Comparison of ENCODE assay signal across 16 cellular contexts in genomic region chr2:152511981-152512380, GRCh38.
DNase-seq lines count a peak whose midpoint lies in the region; ATAC-seq and TF ChIP-seq lines count a peak whose summit lies in the region.
"Had no signal": no experiment of that assay in that cellular context is flagged by ENCODE, and none has a peak within 500 bp of the region (broad histone marks: within the 10 kb centered on the region; RNA-seq: fewer than 3 reads in every experiment).

No MANE protein-coding gene starts in this region.

- in situ Hi-C loops in Panc1 (cut with HindIII; ENCODE audit: low pct_unique_long_range_greater_than_20kb, low sequenced_read_pairs): no loop called here

- DNase-seq in Panc1 (ENCODE audit: low read depth, low spot score) (no peak), dorsolateral prefrontal cortex (no peak), lung (ENCODE audit: low spot score) (peak; percentile 30), upper lobe of right lung (no peak), NCI-H774 (lab: John Stamatoyannopoulos, UW) (no peak), NCI-H187 (lab: John Stamatoyannopoulos, UW) (no peak)
- DNase-seq in activated T-cell treated with anti-CD3 and anti-CD28 coated beads, Interleukin-2, amount 50 U/mL, for 48 hours: no peak
- DNase-seq: AML-193; Caco-2; CD4-positive, alpha-beta T cell; GDM1; GM23248 had no signal

- BruUV-seq in Panc1 (replicated peaks; lab: Mats Ljungman, UMichigan): no TSS peak

- H3K9me3 ChIP-seq in Panc1 (ENCODE audit: control insufficient read depth, insufficient read depth, low read depth, low read length) (no peaks in the 10 kb centered on the region), lung (ENCODE audit: control insufficient read depth in 2 of 2, insufficient read depth in 1 of 2, low read length in 1 of 2) (no peaks in the 10 kb centered on the region), upper lobe of right lung (no peaks in the 10 kb centered on the region)
- H3K9me3 ChIP-seq: A549, Caco-2, HAP-1 had no signal

- peak overlapping the region; percentile 57; the same call in 1 of the 2 replicates for H3K27ac ChIP-seq in Panc1 (ENCODE audit: low read length)
- peak overlapping the region in 39 of 59 donors; percentile 7 to 98 (median 54) for H3K27ac ChIP-seq in dorsolateral prefrontal cortex
- H3K27ac ChIP-seq in lung (ENCODE audit: low read depth in 1 of 2, low read length in 1 of 2): no peak overlapping the region
- no peak overlapping the region for H3K27ac ChIP-seq in upper lobe of right lung
- H3K27ac ChIP-seq: 22Rv1, C4-2B, GM23248 had no signal

- H3K4me1 ChIP-seq in Panc1 (ENCODE audit: control insufficient read depth, insufficient read depth, low read length) (peaks cover 39% of the 10 kb centered on the region), lung (ENCODE audit: control insufficient read depth in 2 of 2, insufficient read depth in 2 of 2, low read length in 2 of 2) (peaks cover 0 to 11% of the 10 kb centered on the region in 2 donors), upper lobe of right lung (no peaks in the 10 kb centered on the region)
- H3K4me1 ChIP-seq: Caco-2 had no signal

- POLR2A ChIA-PET in Panc1 (lab: Charles Lee): no interaction called here

- intact Hi-C loops in Panc1 (cut with micrococcal nuclease; ENCODE audit: unreplicated experiment): no loop called here
- intact Hi-C loops in dorsolateral prefrontal cortex (cut with DNase I): no loop called here
- intact Hi-C loops in upper lobe of right lung (cut with DNase I): no loop called here

- TF ChIP-seq CTCF in Panc1 (IDR thresholded peaks at IDR 0.05): no peak
- TF ChIP-seq CTCF in dorsolateral prefrontal cortex (IDR thresholded peaks at IDR 0.05 in 54 of 56, conservative IDR thresholded peaks at IDR 0.05 in 2 of 56; ENCODE audit: low read depth in 1 of 56, partially characterized antibody in 56 of 56): no peak
- no peak for TF ChIP-seq CTCF in lung (IDR thresholded peaks at IDR 0.05; ENCODE audit: control extremely low read depth, extremely low read depth)
- TF ChIP-seq CTCF in upper lobe of right lung (IDR thresholded peaks at IDR 0.05): no peak

- H3K27me3 ChIP-seq in Panc1 (ENCODE audit: control insufficient read depth, insufficient read depth, low read length) (no peaks in the 10 kb centered on the region), dorsolateral prefrontal cortex (no peaks in the 10 kb centered on the region), lung (ENCODE audit: control insufficient read depth, insufficient read depth) (no peaks in the 10 kb centered on the region), upper lobe of right lung (no peaks in the 10 kb centered on the region)

- no peak overlapping the region for H3K4me3 ChIP-seq in Panc1 (ENCODE audit: low read depth in 2 of 2, low read length in 2 of 2)
- no peak overlapping the region for H3K4me3 ChIP-seq in dorsolateral prefrontal cortex
- H3K4me3 ChIP-seq in lung: no peak overlapping the region
- H3K4me3 ChIP-seq in upper lobe of right lung: no peak overlapping the region
- H3K4me3 ChIP-seq: A549, GM23248, HAP-1 had no signal

- H3K36me3 ChIP-seq in Panc1 (ENCODE audit: control insufficient read depth, insufficient read depth, low read length) (no peaks in the 10 kb centered on the region), lung (ENCODE audit: control insufficient read depth in 2 of 2, insufficient read depth in 2 of 2, low read length in 2 of 2) (no peaks in the 10 kb centered on the region), upper lobe of right lung (no peaks in the 10 kb centered on the region)
- H3K36me3 ChIP-seq: HAP-1 had no signal

- 67 to 80% methylated on average over 2 of the region's 2 CpGs for WGBS in lung, 2 donors

- ATAC-seq in Panc1: no peak
- ATAC-seq in lung (ENCODE audit: insufficient read depth, low FRiP score): no peak
- peak; percentile 74 for ATAC-seq in upper lobe of right lung
- ATAC-seq: A549 had no signal

- CTCF ChIA-PET in Panc1 (lab: Charles Lee): no interaction called here

Comparison
In these comparisons a context has a peak if more than half of its experiments do, and no peak if none do; other contexts are left out.
1. H3K27ac ChIP-seq: peak in Panc1 (single experiment) and dorsolateral prefrontal cortex (39 of 59); none in lung (0 of 2) and upper lobe of right lung (single experiment).